In genomic region chr2:105769504-105769903, GRCh38 we compare ENCODE assay signal across 10 cellular contexts. TPM values are rescaled to one million over a fixed set of nuclear protein-coding genes. Genes with fewer than 3 reads are reported as not detected.
DNase-seq lines count a peak whose midpoint lies in the region; ATAC-seq, FAIRE-seq and TF ChIP-seq lines count a peak whose summit lies in the region.
"Had no signal": no experiment of that assay in that cellular context is flagged by ENCODE, and none has a peak within 500 bp of the region (broad histone marks: within the 10 kb centered on the region; RNA-seq: fewer than 3 reads in every experiment).

No MANE protein-coding gene starts in this region.

- H3K4me2 ChIP-seq in HepG2 (ENCODE audit: low read depth, low read length) (no peak overlapping the region), PC-9 (no peak overlapping the region)

- H3K9ac ChIP-seq in HepG2 (ENCODE audit: insufficient read depth, low read depth, low read length) = no peak overlapping the region

- no peaks in the 10 kb centered on the region for H3K9me3 Mint-ChIP-seq in activated naive CD4-positive, alpha-beta T cell treated with anti-CD3 and anti-CD28 coated beads, Interleukin-2, amount 50 U/mL, for 72 hours

- no peak for FAIRE-seq in HepG2 (lab: Jason Lieb, UNC)
- FAIRE-seq: endometrium had no signal

- CTCF ChIA-PET in HepG2 (lab: Yijun Ruan, JAX; ENCODE audit: low intra/inter-chr PET ratio, low total read pairs) = no interaction called here
- CTCF ChIA-PET in PC-9 (lab: Charles Lee) = no interaction called here

- TF ChIP-seq EP300 in HepG2 (IDR thresholded peaks at IDR 0.05; ENCODE audit: low read depth in 2 of 2, low read length in 2 of 2) (no peak), HepG2 (CRISPR knock-in tag; IDR thresholded peaks at IDR 0.05; ENCODE audit: borderline replicate concordance) (no peak)

- H3K4me3 ChIP-seq in HepG2 (replicated peaks in 1 of 3; ENCODE audit: insufficient read depth in 1 of 3, low read depth in 2 of 3, low read length in 3 of 3) (no peak overlapping the region), right lobe of liver (no peak overlapping the region), kidney epithelial cell (ENCODE audit: low read depth, low read length) (no peak overlapping the region), PC-9 (no peak overlapping the region)

- no peaks in the 10 kb centered on the region for H3K79me2 ChIP-seq in HepG2 (ENCODE audit: insufficient read depth, low read length)
- H3K79me2 ChIP-seq in PC-9 (ENCODE audit: low read depth) = no peaks in the 10 kb centered on the region

- TF ChIP-seq POLR2A in HepG2 (IDR thresholded peaks at IDR 0.05; ENCODE audit: insufficient read depth in 1 of 2, low read depth in 2 of 2, low read length in 2 of 2) = no peak
- TF ChIP-seq POLR2A in right lobe of liver (IDR thresholded peaks at IDR 0.05) = no peak

- H3F3A ChIP-seq in PC-9 (ENCODE audit: insufficient read depth, low read depth) = no peaks in the 10 kb centered on the region

- TF ChIP-seq RAD21 in HepG2 (CRISPR knock-in tag; IDR thresholded peaks at IDR 0.05) = no peak

- H2AFZ ChIP-seq in HepG2 (ENCODE audit: low read length) (no peak overlapping the region), PC-9 (no peak overlapping the region)

- POLR2A ChIA-PET in HepG2 (lab: Yijun Ruan, JAX) (no interaction called here), PC-9 (lab: Charles Lee; ENCODE audit: unreplicated experiment) (no interaction called here)

- DNase-seq in HepG2 (ENCODE audit: low spot score) = no peak
- no peak for DNase-seq in right lobe of liver
- DNase-seq in activated naive CD4-positive, alpha-beta T cell treated with anti-CD3 and anti-CD28 coated beads, Interleukin-2, amount 50 U/mL, for 72 hours (ENCODE audit: low spot score in 2 of 2) = no peak
- no peak for DNase-seq in kidney epithelial cell (ENCODE audit: low read depth)
- DNase-seq in PC-9 = no peak
- DNase-seq in stimulated activated CD4-positive, alpha-beta T cell treated with anti-CD3 and anti-CD28 coated beads, Interleukin-4, amount 100 ng/mL, for 24 hours = no peak
- DNase-seq: NCI-H446 had no signal

- no TSS peak for BruUV-seq in HepG2 (replicated peaks; lab: Mats Ljungman, UMichigan)
- no TSS peak for BruUV-seq in PC-9 (replicated peaks; lab: Mats Ljungman, UMichigan)

- H3K27ac ChIP-seq in HepG2 (ENCODE audit: extremely low read length, insufficient read depth, low read length) (no peak overlapping the region), right lobe of liver (no peak overlapping the region), PC-9 (no peak overlapping the region)

- in situ Hi-C loops in HepG2 (cut with HindIII; ENCODE audit: extremely low pct_ligation_motif_present, low pct_unique_long_range_greater_than_20kb) = no loop called here

- peak overlapping the region; percentile 47 to 77 for H3K27ac Mint-ChIP-seq in activated naive CD4-positive, alpha-beta T cell treated with anti-CD3 and anti-CD28 coated beads, Interleukin-2, amount 50 U/mL, for 72 hours

- H3K27me3 ChIP-seq in HepG2 (ENCODE audit: control insufficient read depth in 1 of 2, insufficient read depth in 2 of 2, low read length in 2 of 2) = no peaks in the 10 kb centered on the region
- no peaks in the 10 kb centered on the region for H3K27me3 ChIP-seq in right lobe of liver
- H3K27me3 ChIP-seq in kidney epithelial cell (ENCODE audit: control insufficient read depth, insufficient read depth, low read length) = no peaks in the 10 kb centered on the region
- no peaks in the 10 kb centered on the region for H3K27me3 ChIP-seq in PC-9 (ENCODE audit: insufficient read depth, low read depth)

- H3K36me3 Mint-ChIP-seq in activated naive CD4-positive, alpha-beta T cell treated with anti-CD3 and anti-CD28 coated beads, Interleukin-2, amount 50 U/mL, for 72 hours = peaks cover 33 to 63% of the 10 kb centered on the region in 2 donors

- H3K4me1 ChIP-seq in HepG2 (ENCODE audit: insufficient read depth, low read length) (peaks cover 5% of the 10 kb centered on the region), right lobe of liver (no peaks in the 10 kb centered on the region), PC-9 (replicated peaks; ENCODE audit: insufficient read depth) (no peaks in the 10 kb centered on the region)

- H3K9me2 ChIP-seq in PC-9 (ENCODE audit: insufficient read depth) = no peaks in the 10 kb centered on the region; the same call in 1 of the 2 replicates

- 84% methylated on average over 9 of the region's 9 CpGs for WGBS in HepG2 (ENCODE audit: low lambda C conversion rate)
- WGBS in right lobe of liver (ENCODE audit: insufficient coverage, low coverage, low lambda C conversion rate, missing lambda C conversion rate) = 88% methylated on average over 7 of the region's 9 CpGs

- no peaks in the 10 kb centered on the region; the same call in 1 of the 2 replicates for H4K20me1 ChIP-seq in HepG2 (ENCODE audit: insufficient read depth, low read length)
- H4K20me1 ChIP-seq in PC-9 (ENCODE audit: insufficient read depth) = no peaks in the 10 kb centered on the region; the same call in 1 of the 2 replicates

- H3K36me3 ChIP-seq in HepG2 (replicated peaks in 1 of 2; ENCODE audit: control insufficient read depth in 1 of 2, insufficient read depth in 2 of 2, low read length in 2 of 2) (no peaks in the 10 kb centered on the region), right lobe of liver (no peaks in the 10 kb centered on the region), kidney epithelial cell (ENCODE audit: control insufficient read depth, insufficient read depth, low read length) (no peaks in the 10 kb centered on the region), PC-9 (ENCODE audit: low read depth) (no peaks in the 10 kb centered on the region)

- TF ChIP-seq CTCF in HepG2 (CRISPR knock-in tag; IDR thresholded peaks at IDR 0.05) (no peak), right lobe of liver (IDR thresholded peaks at IDR 0.05) (no peak), kidney epithelial cell (IDR thresholded peaks at IDR 0.05; ENCODE audit: insufficient read depth, low read length, poor library complexity, severe bottlenecking) (peak; percentile 66), PC-9 (conservative IDR thresholded peaks at IDR 0.05) (no peak)

- ATAC-seq in HepG2 (peak; percentile 86), right lobe of liver (no peak), HG03378 (IDR thresholded peaks at IDR 0.05; ENCODE audit: unreplicated experiment) (no peak), HG02970 (IDR thresholded peaks at IDR 0.05; ENCODE audit: low FRiP score, unreplicated experiment) (no peak)
- peak; percentile 29 for ATAC-seq in activated naive CD4-positive, alpha-beta T cell treated with anti-CD3 and anti-CD28 coated beads, Interleukin-2, amount 50 U/mL, for 72 hours

- H3K9me3 ChIP-seq in HepG2 (ENCODE audit: low read length) (no peaks in the 10 kb centered on the region), right lobe of liver (no peaks in the 10 kb centered on the region), PC-9 (ENCODE audit: insufficient read depth, low read depth) (no peaks in the 10 kb centered on the region)

- intact Hi-C loops in HepG2 (cut with micrococcal nuclease; ENCODE audit: unreplicated experiment) (no loop called here), right lobe of liver (cut with DNase I) (no loop called here), PC-9 (cut with micrococcal nuclease; ENCODE audit: unreplicated experiment) (no loop called here)

TF ChIP-seq in HepG2, 621 proteins besides CTCF, POLR2A, EP300 and RAD21 (continues in another document):
- TF ChIP-seq GATAD2A (CRISPR knock-in tag; IDR thresholded peaks at IDR 0.05) (no peak), ZNF136 (CRISPR knock-in tag; IDR thresholded peaks at IDR 0.05; ENCODE audit: low read depth) (no peak), ARHGAP35 (CRISPR knock-in tag; IDR thresholded peaks at IDR 0.05; ENCODE audit: borderline replicate concordance) (no peak), ZNF781 (CRISPR knock-in tag; IDR thresholded peaks at IDR 0.05; ENCODE audit: borderline replicate concordance, not compliant biosample characterization) (no peak), IRF9 (CRISPR knock-in tag; IDR thresholded peaks at IDR 0.05; ENCODE audit: borderline replicate concordance) (no peak), KLF16 (CRISPR knock-in tag; IDR thresholded peaks at IDR 0.05) (no peak)

RNA-seq across cellular contexts. Expression of gene NCK2, which starts 24.8 kb away (rescaled TPM):
- total RNA-seq in HepG2 (2016; rRNA removed; fragmentation: Illumina TruSeq; extraction: Trizol) = 21.3 and 23.5 TPM in 2 replicates
- 20.1 and 23.4 TPM in 2 replicates for total RNA-seq in HepG2 (2016; cell fraction: cytosol; rRNA removed; fragmentation: Illumina TruSeq; extraction: Trizol; ENCODE audit: low read depth)
- 17.9 and 25.3 TPM in 2 replicates for total RNA-seq in HepG2 (2016; cell fraction: insoluble cytoplasmic fraction; rRNA removed; fragmentation: Illumina TruSeq; extraction: Trizol)
- 50.5 and 50.9 TPM in 2 replicates for total RNA-seq in HepG2 (2016; cell fraction: membrane; rRNA removed; fragmentation: Illumina TruSeq; extraction: Trizol)
- total RNA-seq in HepG2 (2016; cell fraction: nucleus; rRNA removed; fragmentation: Illumina TruSeq; extraction: Trizol) = 12.0 and 12.1 TPM in 2 replicates
- polyA plus RNA-seq in HepG2 (2011; rRNA removed) = 14.8 and 19.5 TPM in 2 replicates
- polyA plus RNA-seq in HepG2 (2011; cell fraction: cytosol; rRNA removed) = 21.4 and 24.5 TPM in 2 replicates
- 8.9 and 9.7 TPM in 2 replicates for polyA plus RNA-seq in HepG2 (2011; cell fraction: nucleus; rRNA removed)
- 20.9 and 25.1 TPM in 2 replicates for polyA plus RNA-seq in HepG2 (2012)
- polyA plus RNA-seq in HepG2 (2016; cell fraction: cytosol; fragmentation: Illumina TruSeq; extraction: Trizol; ENCODE audit: low read depth) = 30.8 and 31.3 TPM in 2 replicates
- 24.5 and 29.7 TPM in 2 replicates for polyA plus RNA-seq in HepG2 (2016; cell fraction: insoluble cytoplasmic fraction; fragmentation: Illumina TruSeq; extraction: Trizol; ENCODE audit: low read depth)
- 53.4 and 56.8 TPM in 2 replicates for polyA plus RNA-seq in HepG2 (2016; cell fraction: membrane; fragmentation: Illumina TruSeq; extraction: Trizol; ENCODE audit: low read depth)
- 18.9 and 21.5 TPM in 2 replicates for polyA plus RNA-seq in HepG2 (2016; cell fraction: nucleus; fragmentation: Illumina TruSeq; extraction: Trizol; ENCODE audit: insufficient read depth, low read depth)
- 4.0 and 18.1 TPM in 2 replicates for polyA minus RNA-seq in HepG2 (2011; rRNA and poly(A)+ RNA removed; ENCODE audit: low replicate concordance)
- polyA minus RNA-seq in HepG2 (2011; cell fraction: cytosol; rRNA and poly(A)+ RNA removed) = 9.8 and 11.4 TPM in 2 replicates
- polyA minus RNA-seq in HepG2 (2011; cell fraction: nucleus; rRNA and poly(A)+ RNA removed) = 9.0 and 11.7 TPM in 2 replicates
- 10 to 100 TPM in 1 of 6 experiments, 1 to 10 TPM in 5; 4.8 to 11.7 (median 7.1) TPM for total RNA-seq in right lobe of liver
- total RNA-seq in activated naive CD4-positive, alpha-beta T cell treated with anti-CD3 and anti-CD28 coated beads, Interleukin-2, amount 50 U/mL, for 72 hours = 10 to 100 TPM; 89.3 to 98.5 TPM
- total RNA-seq in kidney epithelial cell = 82.9 and 83.7 TPM in 2 replicates
- total RNA-seq in PC-9 (2021) = 26.0 and 30.8 TPM in 2 replicates

Comparison
In these comparisons a context has a peak if more than half of its experiments do, and no peak if none do; other contexts are left out.
1. ATAC-seq: peak in HepG2 (single experiment) and activated naive CD4-positive, alpha-beta T cell treated with anti-CD3 and anti-CD28 coated beads, Interleukin-2, amount 50 U/mL, for 72 hours (2 of 2); none in right lobe of liver (0 of 4), HG03378 (single experiment) and HG02970 (single experiment).